ENCODE assay signal across 15 cellular contexts in genomic region chr11:29452131-29452530, GRCh38.
DNase-seq lines count a peak whose midpoint lies in the region; TF ChIP-seq lines count a peak whose summit lies in the region.
"Had no signal": no experiment of that assay in that cellular context is flagged by ENCODE, and none has a peak within 500 bp of the region (broad histone marks: within the 10 kb centered on the region; RNA-seq: fewer than 3 reads in every experiment).

No MANE protein-coding gene starts in this region.

- H3K4me1 Mint-ChIP-seq in activated naive CD8-positive, alpha-beta T cell treated with anti-CD3 and anti-CD28 coated beads for 36 hours, result no peaks in the 10 kb centered on the region

- H3K27me3 Mint-ChIP-seq in activated naive CD8-positive, alpha-beta T cell treated with anti-CD3 and anti-CD28 coated beads for 36 hours, result no peaks in the 10 kb centered on the region

- H3K36me3 Mint-ChIP-seq in activated naive CD8-positive, alpha-beta T cell treated with anti-CD3 and anti-CD28 coated beads for 36 hours, result no peaks in the 10 kb centered on the region

- H3K27ac Mint-ChIP-seq in activated naive CD8-positive, alpha-beta T cell treated with anti-CD3 and anti-CD28 coated beads for 36 hours, result no peak overlapping the region

- DNase-seq in AG10803 (ENCODE audit: low read depth), result peak; percentile 60
- DNase-seq in M059J (ENCODE audit: low read depth), result peak; percentile 58
- peak in 1 of 61 donors; percentile 15 for DNase-seq in caudate nucleus (lab: John Stamatoyannopoulos, UW)
- peak; percentile 30 to 93 for DNase-seq in lung microvascular endothelial cell (ENCODE audit: low read depth in 2 of 2)
- no peak for DNase-seq in stimulated activated CD4-positive, alpha-beta T cell treated with anti-CD3 and anti-CD28 coated beads, Interleukin-15, amount 100 ng/mL, for 24 hours
- DNase-seq in NCI-H2081 (lab: John Stamatoyannopoulos, UW), result no peak
- no peak for DNase-seq in activated naive CD8-positive, alpha-beta T cell treated with anti-CD3 and anti-CD28 coated beads for 36 hours
- no peak for DNase-seq in activated CD8-positive, alpha-beta memory T cell treated with anti-CD3 and anti-CD28 coated beads for 24 hours
- DNase-seq: BE2C; DMS79; Karpas-422; mucosa of descending colon; NCI-H1930; SJCRH30; stimulated activated CD4-positive, alpha-beta T cell treated with anti-CD3 and anti-CD28 coated beads, Interleukin-1b, Interleukin-23, amount 100 ng/mL, for 48 hours had no signal

- peak overlapping the region; percentile 24 for H3K27ac ChIP-seq in caudate nucleus (ENCODE audit: low read depth, low read length)
- H3K27ac ChIP-seq: SJCRH30 had no signal

- H3K9me3 Mint-ChIP-seq in activated naive CD8-positive, alpha-beta T cell treated with anti-CD3 and anti-CD28 coated beads for 36 hours, result no peaks in the 10 kb centered on the region

- no peak overlapping the region for H3K4me3 ChIP-seq in AG10803 (ENCODE audit: low read length)
- H3K4me3 ChIP-seq: mucosa of descending colon, SJCRH30 had no signal

- TF ChIP-seq CTCF in AG10803 (conservative IDR thresholded peaks at IDR 0.05; ENCODE audit: low read length), result no peak

- H3K4me3 Mint-ChIP-seq in activated naive CD8-positive, alpha-beta T cell treated with anti-CD3 and anti-CD28 coated beads for 36 hours, result no peak overlapping the region

Comparison
In these comparisons a context has a peak if more than half of its experiments do, and no peak if none do; other contexts are left out.
1. DNase-seq: peak in AG10803 (single experiment), M059J (single experiment) and lung microvascular endothelial cell (2 of 2); none in stimulated activated CD4-positive, alpha-beta T cell treated with anti-CD3 and anti-CD28 coated beads, Interleukin-15, amount 100 ng/mL, for 24 hours (single experiment), NCI-H2081 (0 of 2), activated naive CD8-positive, alpha-beta T cell treated with anti-CD3 and anti-CD28 coated beads for 36 hours (single experiment) and activated CD8-positive, alpha-beta memory T cell treated with anti-CD3 and anti-CD28 coated beads for 24 hours (single experiment).